Comparison of ENCODE assay signal across 2 cellular contexts in genomic region chr5:177496111-177497010, GRCh38.
TF ChIP-seq lines count a peak whose summit lies in the region.

No MANE protein-coding gene starts in this region.

TF ChIP-seq in SK-N-SH, 30 proteins besides CTCF, POLR2A, EP300 and RAD21:
- TF ChIP-seq CHD2 (IDR thresholded peaks at IDR 0.05; ENCODE audit: low read length, partially characterized antibody) (peak; percentile 49), TAF1 (IDR thresholded peaks at IDR 0.05; ENCODE audit: borderline replicate concordance, low read depth, low read length) (peak; percentile 39; the same call in 1 of the 2 replicates), SMC3 (IDR thresholded peaks at IDR 0.05; ENCODE audit: low read depth, low read length) (no peak), MXI1 (IDR thresholded peaks at IDR 0.05; ENCODE audit: low read depth, low read length) (no peak), NFIC (IDR thresholded peaks at IDR 0.05; ENCODE audit: borderline replicate concordance) (peak; percentile 43), POLR2AphosphoS5 (IDR thresholded peaks at IDR 0.05; ENCODE audit: low read depth, low read length) (peak; percentile 42; the same call in 1 of the 2 replicates), RXRA (IDR thresholded peaks at IDR 0.05; ENCODE audit: borderline replicate concordance, low read depth) (no peak; the same call in 1 of the 2 replicates), REST (IDR thresholded peaks at IDR 0.05; ENCODE audit: low read depth, low read length) (no peak), TCF12 (IDR thresholded peaks at IDR 0.05) (no peak; the same call in 1 of the 2 replicates), FOSL2 (IDR thresholded peaks at IDR 0.05; ENCODE audit: borderline replicate concordance, low read depth) (peak; percentile 48; the same call in 1 of the 2 replicates), ZBTB33 (IDR thresholded peaks at IDR 0.05; ENCODE audit: borderline replicate concordance, low read depth) (no peak), USF1 (IDR thresholded peaks at IDR 0.05; ENCODE audit: borderline replicate concordance, low read depth) (no peak)

TF ChIP-seq in endothelial cell of umbilical vein, 7 proteins besides CTCF, POLR2A, EP300 and RAD21:
- TF ChIP-seq FOS (IDR thresholded peaks at IDR 0.05; ENCODE audit: borderline replicate concordance, insufficient read depth, low read length), result peak; percentile 47
- TF ChIP-seq POLR2AphosphoS5 (IDR thresholded peaks at IDR 0.05; ENCODE audit: insufficient read depth, low read depth, low read length), result peak; percentile 72
- TF ChIP-seq MAX (IDR thresholded peaks at IDR 0.05; ENCODE audit: insufficient read depth, insufficient read length), result no peak
